12 cellular contexts compared by ENCODE assay signal in the genomic region with DNA sequence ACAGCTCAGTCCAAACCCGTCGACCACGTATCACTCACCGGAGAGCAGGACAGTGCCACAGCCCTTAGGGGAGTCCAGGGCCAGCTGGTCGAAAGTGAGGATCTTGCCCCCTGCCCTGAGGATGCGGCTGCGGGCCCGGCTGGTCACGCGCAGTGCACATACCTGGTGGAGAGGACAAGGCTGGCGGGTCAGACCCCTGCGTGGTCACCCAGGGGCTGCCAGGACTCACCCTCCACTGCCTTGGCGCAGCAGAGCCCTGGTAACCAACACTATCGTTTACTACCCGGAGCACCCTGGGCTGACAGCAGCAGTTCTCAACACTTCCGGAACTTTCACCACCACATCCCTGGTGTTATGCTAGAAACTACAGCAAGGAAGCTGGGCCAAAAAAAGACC. TPM values are rescaled to one million over a fixed set of nuclear protein-coding genes. Genes with fewer than 3 reads are reported as not detected.
DNase-seq lines count a peak whose midpoint lies in the region; ATAC-seq and TF ChIP-seq lines count a peak whose summit lies in the region.
"Had no signal": no experiment of that assay in that cellular context is flagged by ENCODE, and none has a peak within 500 bp of the region (broad histone marks: within the 10 kb centered on the region; RNA-seq: fewer than 3 reads in every experiment).

No MANE protein-coding gene starts in this region.

- peaks cover 21% of the 10 kb centered on the region for H4K20me1 ChIP-seq in GM23338 (replicated peaks; ENCODE audit: insufficient read depth)

- peaks cover 50% of the 10 kb centered on the region for H3K4me1 Mint-ChIP-seq in GM23338
- peaks cover 18% of the 10 kb centered on the region for H3K4me1 Mint-ChIP-seq in activated T-helper 2 cell treated with anti-CD3 and anti-CD28 coated beads, Interferon-gamma antibody, Interleukin-2, Interleukin-4, amounts not matched to agents 10 μg/mL and 5 μg/mL and 100 μg/mL, durations not matched to agents 14 hours and 24 hours and 36 hours (ENCODE audit: low read depth)

- H3F3A ChIP-seq in GM23338 (replicated peaks; ENCODE audit: low read depth): peaks cover 52% of the 10 kb centered on the region

- DNase-seq in GM23338 (ENCODE audit: low spot score) (no peak), SKM-1 (lab: John Stamatoyannopoulos, UW; ENCODE audit: unreplicated experiment) (no peak)
- DNase-seq in activated T-helper 2 cell treated with anti-CD3 and anti-CD28 coated beads, Interferon-gamma antibody, Interleukin-2, Interleukin-4, amounts not matched to agents 10 μg/mL and 5 μg/mL and 100 μg/mL, durations not matched to agents 14 hours and 24 hours and 36 hours (ENCODE audit: low spot score): no peak
- DNase-seq: activated CD4-positive, alpha-beta T cell treated with anti-CD3 and anti-CD28 coated beads, Interleukin-2, amount 50 U/mL, for 4 hours had no signal

- H3K4me1 ChIP-seq in GM23338 (ENCODE audit: insufficient read depth): peaks cover 39% of the 10 kb centered on the region
- H3K4me1 ChIP-seq in mesodermal cell (ENCODE audit: control insufficient read depth, insufficient read depth, low read length, poor library complexity, severe bottlenecking): peaks cover 31% of the 10 kb centered on the region

- no peaks in the 10 kb centered on the region for H3K9me2 ChIP-seq in GM23338 (ENCODE audit: insufficient read depth)

- ATAC-seq in GM23338: no peak
- no peak for ATAC-seq in GM19452 (IDR thresholded peaks at IDR 0.05; ENCODE audit: unreplicated experiment)
- no peak for ATAC-seq in HG03175 (IDR thresholded peaks at IDR 0.05; ENCODE audit: unreplicated experiment)
- ATAC-seq in GM21423 (IDR thresholded peaks at IDR 0.05; ENCODE audit: unreplicated experiment): no peak
- ATAC-seq: Panc1 had no signal

- peaks cover 43% of the 10 kb centered on the region for H3K27me3 Mint-ChIP-seq in GM23338 (ENCODE audit: insufficient read depth, low read depth, poor library complexity)
- H3K27me3 Mint-ChIP-seq in activated T-helper 2 cell treated with anti-CD3 and anti-CD28 coated beads, Interferon-gamma antibody, Interleukin-2, Interleukin-4, amounts not matched to agents 10 μg/mL and 5 μg/mL and 100 μg/mL, durations not matched to agents 14 hours and 24 hours and 36 hours (ENCODE audit: low read depth): no peaks in the 10 kb centered on the region

- H3K27ac ChIP-seq in 22Rv1: peak overlapping the region; percentile 57
- H3K27ac ChIP-seq in GM23338 (ENCODE audit: low read depth): peak overlapping the region; percentile 99
- H3K27ac ChIP-seq in mesodermal cell (ENCODE audit: low read depth, low read length, severe bottlenecking): peak overlapping the region; percentile 16

- intact Hi-C loops in activated T-helper 2 cell treated with anti-CD3 and anti-CD28 coated beads, Interferon-gamma antibody, Interleukin-2, Interleukin-4, amounts not matched to agents 10 μg/mL and 5 μg/mL and 100 μg/mL, durations not matched to agents 14 hours and 24 hours and 36 hours (cut with micrococcal nuclease): no loop called here

- peak overlapping the region; percentile 99; the same call in 1 of the 2 replicates for H3K4me2 ChIP-seq in GM23338

- H3K36me3 Mint-ChIP-seq in GM23338 (ENCODE audit: low read depth): peaks cover 53% of the 10 kb centered on the region
- peaks cover 48% of the 10 kb centered on the region for H3K36me3 Mint-ChIP-seq in activated T-helper 2 cell treated with anti-CD3 and anti-CD28 coated beads, Interferon-gamma antibody, Interleukin-2, Interleukin-4, amounts not matched to agents 10 μg/mL and 5 μg/mL and 100 μg/mL, durations not matched to agents 14 hours and 24 hours and 36 hours (ENCODE audit: low read depth)

- 96% methylated on average over 10 to 15 of the region's 16 CpGs for WGBS in mesodermal cell (ENCODE audit: insufficient coverage in 2 of 2), 2 experiments

- H3K27me3 ChIP-seq in GM23338 (ENCODE audit: insufficient read depth): no peaks in the 10 kb centered on the region

- no peaks in the 10 kb centered on the region for H3K9me3 ChIP-seq in mesodermal cell (ENCODE audit: control insufficient read depth, low read length)

- H3K4me3 ChIP-seq in GM23338 (peak overlapping the region; percentile 97; the same call in 1 of the 2 replicates), mesodermal cell (ENCODE audit: extremely low read depth, insufficient read depth, low read length, poor library complexity, severe bottlenecking) (no peak overlapping the region)

- H3K4me3 Mint-ChIP-seq in GM23338: peak overlapping the region; percentile 93
- peak overlapping the region; percentile 95 for H3K4me3 Mint-ChIP-seq in activated T-helper 2 cell treated with anti-CD3 and anti-CD28 coated beads, Interferon-gamma antibody, Interleukin-2, Interleukin-4, amounts not matched to agents 10 μg/mL and 5 μg/mL and 100 μg/mL, durations not matched to agents 14 hours and 24 hours and 36 hours (ENCODE audit: low read depth)

- peaks cover 32% of the 10 kb centered on the region for H3K36me3 ChIP-seq in GM23338 (ENCODE audit: insufficient read depth)
- peaks cover 44% of the 10 kb centered on the region for H3K36me3 ChIP-seq in mesodermal cell (ENCODE audit: control insufficient read depth, insufficient read depth, low read length)

- TF ChIP-seq CTCF in 22Rv1 (IDR thresholded peaks at IDR 0.05) (no peak), GM23338 (conservative IDR thresholded peaks at IDR 0.05; ENCODE audit: low read depth in 2 of 2) (no peak)

- no peak overlapping the region for H2AFZ ChIP-seq in GM23338

- H3K9me3 Mint-ChIP-seq in GM23338: no peaks in the 10 kb centered on the region; the same call in 1 of the 3 replicates
- no peaks in the 10 kb centered on the region for H3K9me3 Mint-ChIP-seq in activated T-helper 2 cell treated with anti-CD3 and anti-CD28 coated beads, Interferon-gamma antibody, Interleukin-2, Interleukin-4, amounts not matched to agents 10 μg/mL and 5 μg/mL and 100 μg/mL, durations not matched to agents 14 hours and 24 hours and 36 hours

- peaks cover 40% of the 10 kb centered on the region for H3K79me2 ChIP-seq in GM23338 (replicated peaks; ENCODE audit: insufficient read depth)

- peak overlapping the region; percentile 98 for H3K27ac Mint-ChIP-seq in GM23338
- H3K27ac Mint-ChIP-seq in activated T-helper 2 cell treated with anti-CD3 and anti-CD28 coated beads, Interferon-gamma antibody, Interleukin-2, Interleukin-4, amounts not matched to agents 10 μg/mL and 5 μg/mL and 100 μg/mL, durations not matched to agents 14 hours and 24 hours and 36 hours: peak overlapping the region; percentile 58

TF ChIP-seq in GM23338, 12 proteins besides CTCF, POLR2A, EP300 and RAD21 (continues in another document):
- no peak for TF ChIP-seq CREB1 (CRISPR knock-in tag; IDR thresholded peaks at IDR 0.05; ENCODE audit: low read depth)

RNA-seq across cellular contexts. Expression of a gene that starts 1.2 kb away (rescaled TPM):
- total RNA-seq in GM23338 (2014; rRNA removed; shearing (Covaris generic)): 2.3 and 4.5 TPM in 2 replicates
- 0.90 and 1.0 TPM in 2 replicates for polyA plus RNA-seq in GM23338 (2016; fragmentation: Nextera tagmentation; extraction: Ambion mirVana)
- 4.3 and 6.4 TPM in 2 replicates for total RNA-seq in activated T-helper 2 cell treated with anti-CD3 and anti-CD28 coated beads, Interferon-gamma antibody, Interleukin-2, Interleukin-4, amounts not matched to agents 10 μg/mL and 5 μg/mL and 100 μg/mL, durations not matched to agents 14 hours and 24 hours and 36 hours
- 0.44 TPM for polyA plus RNA-seq in mesodermal cell (2013, experiment 1 of 2)
- polyA plus RNA-seq in mesodermal cell (2013, experiment 2 of 2): not detected
- total RNA-seq: glomerular endothelial cell had no signal

RNA-seq across cellular contexts. Expression of a gene that starts 2.9 kb away (rescaled TPM):
- total RNA-seq in GM23338 (2014; rRNA removed; shearing (Covaris generic)): 1,660 and 1,898 TPM in 2 replicates
- polyA plus RNA-seq in GM23338 (2016; fragmentation: Nextera tagmentation; extraction: Ambion mirVana): 2,011 and 2,172 TPM in 2 replicates
- 1,853 and 1,861 TPM in 2 replicates for total RNA-seq in activated T-helper 2 cell treated with anti-CD3 and anti-CD28 coated beads, Interferon-gamma antibody, Interleukin-2, Interleukin-4, amounts not matched to agents 10 μg/mL and 5 μg/mL and 100 μg/mL, durations not matched to agents 14 hours and 24 hours and 36 hours
- 1,420 TPM for polyA plus RNA-seq in mesodermal cell (2013, experiment 1 of 2)
- polyA plus RNA-seq in mesodermal cell (2013, experiment 2 of 2): 1,243 TPM

RNA-seq across cellular contexts. Expression of a gene that starts 3.3 kb away (rescaled TPM):
- 39.8 and 50.3 TPM in 2 replicates for total RNA-seq in GM23338 (2014; rRNA removed; shearing (Covaris generic))
- polyA plus RNA-seq in GM23338 (2016; fragmentation: Nextera tagmentation; extraction: Ambion mirVana): 18.3 TPM in 2 replicates
- 34.3 and 35.0 TPM in 2 replicates for total RNA-seq in activated T-helper 2 cell treated with anti-CD3 and anti-CD28 coated beads, Interferon-gamma antibody, Interleukin-2, Interleukin-4, amounts not matched to agents 10 μg/mL and 5 μg/mL and 100 μg/mL, durations not matched to agents 14 hours and 24 hours and 36 hours
- polyA plus RNA-seq in mesodermal cell (2013, experiment 1 of 2): 9.4 TPM
- polyA plus RNA-seq in mesodermal cell (2013, experiment 2 of 2): 8.7 TPM

RNA-seq across cellular contexts. Expression of a gene that starts 9.5 kb away (rescaled TPM):
- total RNA-seq in GM23338 (2014; rRNA removed; shearing (Covaris generic)): not detected in 2 replicates
- not detected in 2 replicates for polyA plus RNA-seq in GM23338 (2016; fragmentation: Nextera tagmentation; extraction: Ambion mirVana)
- not detected in 2 replicates for total RNA-seq in activated T-helper 2 cell treated with anti-CD3 and anti-CD28 coated beads, Interferon-gamma antibody, Interleukin-2, Interleukin-4, amounts not matched to agents 10 μg/mL and 5 μg/mL and 100 μg/mL, durations not matched to agents 14 hours and 24 hours and 36 hours
- polyA plus RNA-seq in mesodermal cell (2013, experiment 1 of 2): not detected
- polyA plus RNA-seq in mesodermal cell (2013, experiment 2 of 2): not detected
- total RNA-seq: glomerular endothelial cell had no signal
- polyA plus RNA-seq: thymus had no signal

RNA-seq across cellular contexts. Expression of a gene that starts 21.1 kb away (rescaled TPM):
- total RNA-seq in GM23338 (2014; rRNA removed; shearing (Covaris generic)): 5.7 and 5.9 TPM in 2 replicates
- polyA plus RNA-seq in GM23338 (2016; fragmentation: Nextera tagmentation; extraction: Ambion mirVana): 5.0 and 6.3 TPM in 2 replicates
- total RNA-seq in activated T-helper 2 cell treated with anti-CD3 and anti-CD28 coated beads, Interferon-gamma antibody, Interleukin-2, Interleukin-4, amounts not matched to agents 10 μg/mL and 5 μg/mL and 100 μg/mL, durations not matched to agents 14 hours and 24 hours and 36 hours: 7.3 and 7.9 TPM in 2 replicates
- 4.5 TPM for polyA plus RNA-seq in mesodermal cell (2013, experiment 1 of 2)
- 2.7 TPM for polyA plus RNA-seq in mesodermal cell (2013, experiment 2 of 2)

Comparison
In these comparisons a context has a peak if more than half of its experiments do, and no peak if none do; other contexts are left out.
1. H3K27ac ChIP-seq: peak in every context shown above with its lines; median percentile 99 in GM23338; 57 in 22Rv1; 16 in mesodermal cell.